ENCODE assay signal across 2 cellular contexts in the genomic region with DNA sequence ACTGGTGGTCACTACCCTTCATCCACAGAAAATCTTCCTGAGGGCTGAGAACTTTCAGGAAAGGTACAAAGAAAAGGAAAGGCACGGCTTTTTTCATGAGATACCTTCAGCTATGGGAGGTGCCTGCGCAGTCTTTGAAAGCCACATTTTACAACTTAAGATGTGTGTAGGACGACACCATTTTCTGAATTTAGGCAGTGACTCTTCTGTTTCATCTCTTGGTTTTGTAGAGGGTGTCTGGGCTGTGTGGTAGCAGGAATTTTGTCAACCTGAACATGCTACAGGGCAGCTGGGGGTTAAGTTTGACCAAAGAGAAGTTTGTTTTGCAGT.
TF ChIP-seq lines count a peak whose summit lies in the region.

No MANE protein-coding gene starts in this region.

TF ChIP-seq in IMR-90, 13 proteins besides CTCF, POLR2A, EP300 and RAD21:
- TF ChIP-seq CEBPB (IDR thresholded peaks at IDR 0.05; ENCODE audit: low read depth, low read length) (no peak), FOS (IDR thresholded peaks at IDR 0.05; ENCODE audit: low read depth, low read length) (no peak), MAFK (IDR thresholded peaks at IDR 0.05; ENCODE audit: low read depth, low read length) (no peak), SMC3 (IDR thresholded peaks at IDR 0.05; ENCODE audit: low read depth, low read length) (no peak), MXI1 (IDR thresholded peaks at IDR 0.05; ENCODE audit: borderline replicate concordance, low read depth, low read length) (no peak)
- TF ChIP-seq, protein P1, sequence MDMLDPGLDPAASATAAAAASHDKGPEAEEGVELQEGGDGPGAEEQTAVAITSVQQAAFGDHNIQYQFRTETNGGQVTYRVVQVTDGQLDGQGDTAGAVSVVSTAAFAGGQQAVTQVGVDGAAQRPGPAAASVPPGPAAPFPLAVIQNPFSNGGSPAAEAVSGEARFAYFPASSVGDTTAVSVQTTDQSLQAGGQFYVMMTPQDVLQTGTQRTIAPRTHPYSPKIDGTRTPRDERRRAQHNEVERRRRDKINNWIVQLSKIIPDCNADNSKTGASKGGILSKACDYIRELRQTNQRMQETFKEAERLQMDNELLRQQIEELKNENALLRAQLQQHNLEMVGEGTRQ (IDR thresholded peaks at IDR 0.05; ENCODE audit: low read depth, low read length) = no peak

TF ChIP-seq in endothelial cell of umbilical vein, 7 proteins besides CTCF, POLR2A, EP300 and RAD21:
- TF ChIP-seq MYC (IDR thresholded peaks at IDR 0.05; ENCODE audit: low read depth, low read length) (no peak), FOS (IDR thresholded peaks at IDR 0.05; ENCODE audit: borderline replicate concordance, insufficient read depth, low read length) (no peak), JUN (IDR thresholded peaks at IDR 0.05; ENCODE audit: borderline replicate concordance, insufficient read depth, insufficient read length, low read depth) (no peak), GATA2 (IDR thresholded peaks at IDR 0.05; ENCODE audit: insufficient read depth, insufficient read length, low read depth, low read length) (no peak), EZH2 (IDR thresholded peaks at IDR 0.05; ENCODE audit: borderline replicate concordance, low read depth, low read length, severe bottlenecking) (no peak), POLR2AphosphoS5 (IDR thresholded peaks at IDR 0.05; ENCODE audit: insufficient read depth, low read depth, low read length) (no peak)
- TF ChIP-seq, protein P2, sequence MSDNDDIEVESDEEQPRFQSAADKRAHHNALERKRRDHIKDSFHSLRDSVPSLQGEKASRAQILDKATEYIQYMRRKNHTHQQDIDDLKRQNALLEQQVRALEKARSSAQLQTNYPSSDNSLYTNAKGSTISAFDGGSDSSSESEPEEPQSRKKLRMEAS (IDR thresholded peaks at IDR 0.05; ENCODE audit: insufficient read depth, insufficient read length) = no peak
